In the genomic region with DNA sequence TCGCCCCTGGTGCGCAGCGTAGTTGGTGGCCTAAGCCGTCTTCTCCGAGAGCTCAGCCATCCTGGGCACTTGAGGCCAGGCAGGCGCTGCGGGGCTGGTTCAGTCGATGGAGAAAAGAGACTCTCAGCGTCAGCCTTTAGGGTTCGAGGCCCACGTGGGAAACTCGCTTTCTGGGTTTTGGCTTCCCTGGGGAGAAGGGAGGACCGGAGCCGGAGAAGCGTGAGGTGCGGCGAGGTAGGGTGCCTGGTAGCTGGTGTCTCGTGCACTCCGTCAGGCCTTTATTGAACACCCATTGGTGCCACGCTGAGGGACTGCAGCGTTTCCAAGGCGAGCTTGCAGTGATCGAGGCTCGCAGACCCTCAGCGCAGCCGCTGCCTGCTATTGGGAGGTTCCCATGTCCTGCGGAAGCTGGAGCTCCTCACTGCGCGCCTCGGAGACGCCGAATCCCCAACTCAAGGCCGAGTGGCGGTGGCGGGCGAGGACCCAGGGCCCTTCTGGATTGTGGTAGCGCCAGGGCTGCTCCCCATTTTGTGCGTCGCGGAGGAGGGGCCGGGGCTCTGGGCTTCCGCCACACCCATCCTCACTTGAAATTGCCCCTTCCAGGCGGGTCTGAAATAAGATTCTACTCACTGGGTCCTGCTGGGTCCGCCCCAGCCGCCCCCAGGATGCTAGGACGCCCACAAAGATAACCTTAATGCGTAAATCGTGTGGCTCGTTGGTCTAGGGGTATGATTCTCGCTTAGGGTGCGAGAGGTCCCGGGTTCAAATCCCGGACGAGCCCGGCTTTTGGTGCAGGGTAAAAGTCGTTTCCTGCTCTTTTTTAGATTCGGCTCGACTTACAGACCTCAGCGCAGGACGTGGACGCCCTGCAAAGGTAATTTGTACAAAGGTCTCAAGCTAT, we compare ENCODE assay signal across 8 cellular contexts. TPM values are rescaled to one million over a fixed set of nuclear protein-coding genes. Genes with fewer than 3 reads are reported as not detected.
DNase-seq lines count a peak whose midpoint lies in the region; ATAC-seq and TF ChIP-seq lines count a peak whose summit lies in the region.

No MANE protein-coding gene starts in this region.

- TF ChIP-seq CTCF in OCI-LY7 (conservative IDR thresholded peaks at IDR 0.05; ENCODE audit: low read length) (no peak), astrocyte of the spinal cord (IDR thresholded peaks at IDR 0.05; ENCODE audit: low read depth, low read length) (no peak), left lung (IDR thresholded peaks at IDR 0.05) (no peak)

- H3K27ac ChIP-seq in OCI-LY7 (ENCODE audit: low read depth, low read length, poor library complexity, severe bottlenecking) (no peak overlapping the region), left lung (no peak overlapping the region)

- H3K4me3 ChIP-seq in OCI-LY7 (ENCODE audit: low read depth, low read length, poor library complexity, severe bottlenecking) = no peak overlapping the region
- H3K4me3 ChIP-seq in astrocyte of the spinal cord (ENCODE audit: low read depth, low read length) = peak overlapping the region; percentile 55
- peak overlapping the region; percentile 8 to 13 for H3K4me3 ChIP-seq in left lung

- no peaks in the 10 kb centered on the region for H4K20me1 ChIP-seq in OCI-LY7 (ENCODE audit: insufficient read depth, low read length)

- intact Hi-C loops in OCI-LY7 (cut with micrococcal nuclease; ENCODE audit: unreplicated experiment) = no loop called here
- intact Hi-C loops in left lung (cut with DNase I) = no loop called here

- no peaks in the 10 kb centered on the region for H3K9me3 ChIP-seq in OCI-LY7 (ENCODE audit: low read length)
- H3K9me3 ChIP-seq in left lung = peaks cover 0 to 2% of the 10 kb centered on the region in 2 donors

- DNase-seq in stimulated activated naive CD4-positive, alpha-beta T cell (lab: John Stamatoyannopoulos, UW) = peak in 4 of 6 experiments; percentile 12 to 54 (median 36)
- no peak for DNase-seq in stimulated activated naive CD4-positive, alpha-beta T cell treated with Interleukin-2 at 50 U/mL for 16 hours (lab: John Stamatoyannopoulos, UW)
- DNase-seq in OCI-LY7 (ENCODE audit: low spot score) (no peak), astrocyte of the spinal cord (ENCODE audit: low read depth, low spot score) (peak; percentile 63), left lung (no peak), occipital lobe (lab: John Stamatoyannopoulos, UW) (no peak), HuH-7.5 (ENCODE audit: low spot score) (no peak)

- H2AFZ ChIP-seq in OCI-LY7 (ENCODE audit: low read length) = no peak overlapping the region

- BruUV-seq in OCI-LY7 (replicated peaks; lab: Mats Ljungman, UMichigan) = no TSS peak

- CTCF ChIA-PET in OCI-LY7 (lab: Charles Lee; ENCODE audit: unreplicated experiment) = no interaction called here

- H3K27me3 ChIP-seq in left lung = peaks cover 81 to 100% of the 10 kb centered on the region in 2 donors

- no peaks in the 10 kb centered on the region for H3K4me1 ChIP-seq in OCI-LY7 (ENCODE audit: insufficient read depth, low read length, poor library complexity, severe bottlenecking)
- H3K4me1 ChIP-seq in left lung = peaks cover 14 to 18% of the 10 kb centered on the region in 2 donors

- H3K79me2 ChIP-seq in OCI-LY7 (ENCODE audit: insufficient read depth, low read depth, low read length) = no peaks in the 10 kb centered on the region

- in situ Hi-C loops in astrocyte of the spinal cord (cut with HindIII; ENCODE audit: low sequenced_read_pairs) = no loop called here

- H3K9me2 ChIP-seq in OCI-LY7 (ENCODE audit: insufficient read depth, low read length) = no peaks in the 10 kb centered on the region

- H3K4me2 ChIP-seq in OCI-LY7 (ENCODE audit: low read length) = peak overlapping the region; percentile 26; the same call in 1 of the 2 replicates

- ATAC-seq in left lung (peak; percentile 55), GM18520 (IDR thresholded peaks at IDR 0.05; ENCODE audit: unreplicated experiment) (no peak)

- POLR2A ChIA-PET in OCI-LY7 (lab: Charles Lee) = no interaction called here

- H3K36me3 ChIP-seq in OCI-LY7 (ENCODE audit: insufficient read depth, low read length) (no peaks in the 10 kb centered on the region), left lung (no peaks in the 10 kb centered on the region)

RNA-seq across cellular contexts. Expression of gene OR1F1, which starts 1.2 kb away (rescaled TPM):
- not detected in 2 replicates for total RNA-seq in OCI-LY7 (2014; rRNA removed; shearing (Covaris generic))
- total RNA-seq in OCI-LY7 (2022) (not detected in 2 replicates), left lung (not detected), occipital lobe (0.78 TPM)

RNA-seq across cellular contexts. Expression of gene ZNF200, which starts 45.8 kb away (rescaled TPM):
- total RNA-seq in OCI-LY7 (2014; rRNA removed; shearing (Covaris generic)) = 19.8 and 26.2 TPM in 2 replicates
- total RNA-seq in OCI-LY7 (2022) (13.9 TPM in 2 replicates), left lung (10 to 100 TPM in 1 of 2 donors, 1 to 10 TPM in 1; 6.7 to 10.5 TPM), occipital lobe (17.9 TPM)

RNA-seq across cellular contexts. Expression of gene ZNF213, which starts 54.3 kb away (rescaled TPM):
- total RNA-seq in OCI-LY7 (2014; rRNA removed; shearing (Covaris generic)) = 3.4 and 4.8 TPM in 2 replicates
- total RNA-seq in OCI-LY7 (2022) (8.5 and 9.1 TPM in 2 replicates), left lung (10 to 100 TPM in 1 of 2 donors, 1 to 10 TPM in 1; 8.4 to 12.0 TPM), occipital lobe (8.3 TPM)

Comparison
In these comparisons a context has a peak if more than half of its experiments do, and no peak if none do; other contexts are left out.
1. DNase-seq: peak in stimulated activated naive CD4-positive, alpha-beta T cell (4 of 6) and astrocyte of the spinal cord (single experiment); none in stimulated activated naive CD4-positive, alpha-beta T cell treated with Interleukin-2 at 50 U/mL for 16 hours (single experiment), OCI-LY7 (single experiment), left lung (0 of 2), occipital lobe (single experiment) and HuH-7.5 (single experiment).